In genomic region chr5:111559680-111560079, GRCh38 we compare ENCODE assay signal across 27 cellular contexts.
DNase-seq lines count a peak whose midpoint lies in the region; TF ChIP-seq lines count a peak whose summit lies in the region.
"Had no signal": no experiment of that assay in that cellular context is flagged by ENCODE, and none has a peak within 500 bp of the region (broad histone marks: within the 10 kb centered on the region; RNA-seq: fewer than 3 reads in every experiment).

No MANE protein-coding gene starts in this region.

- 0 out of 2 replicates have a peak, but pooled peaks cover 2% of the 10 kb centered on the region for H3K4me1 ChIP-seq in HEK293 (ENCODE audit: control insufficient read depth, insufficient read depth, low read length)
- H3K4me1 ChIP-seq: A549, Caco-2 had no signal

- POLR2A ChIA-PET in HEK293 (lab: Yijun Ruan, JAX): no interaction called here

- no peak for TF ChIP-seq POLR2A in erythroblast (IDR thresholded peaks at IDR 0.05; ENCODE audit: low read length)

- DNase-seq in erythroblast (lab: John Stamatoyannopoulos, UW): no peak
- DNase-seq: 8988T; ACHN; AML-193; BE2C; C1 segment of cervical spinal cord; Caco-2; Calu3; CD4-positive, alpha-beta memory T cell; CD4-positive, alpha-beta T cell; CD4-positive, CD25-positive, alpha-beta regulatory T cell; CD8-positive, alpha-beta memory T cell; CD8-positive, alpha-beta T cell; COR-L47; DMS 273 treated with DMSO at 0.1 percent for 48 hours; DMS153; DMS53; DMS79; DMS79 treated with DMSO at 0.1 percent for 48 hours; DND-41; EL had no signal

- TF ChIP-seq CTCF in HEK293 (tag by site-specific recombination; IDR thresholded peaks at IDR 0.05): no peak

- H3K36me3 ChIP-seq in HEK293 (ENCODE audit: control insufficient read depth in 2 of 2, insufficient read depth in 1 of 2, low read length in 2 of 2): no peaks in the 10 kb centered on the region
- H3K36me3 ChIP-seq: BE2C; BLaER1; BLaER1 treated with 17β-estradiol and CSF1 and Interleukin-3, amounts not matched to agents 10 nM and 100 nM had no signal

- no peak overlapping the region for H3K27ac ChIP-seq in HEK293 (ENCODE audit: extremely low read depth, low read depth, low read length)
- H3K27ac ChIP-seq: 22Rv1; A549; BLaER1; BLaER1 treated with 17β-estradiol and CSF1 and Interleukin-3, amounts not matched to agents 10 nM and 100 nM; C4-2B had no signal

- CTCF ChIA-PET in HEK293 (lab: Yijun Ruan, JAX): interaction anchor here (0.6 to 1.4 kb wide), 6 partner anchors 9 to 470 kb away, joined by 3 to 7 read pairs (median 4); no protein-coding TSS in a partner anchor

- H3K9me3 ChIP-seq in HEK293 (ENCODE audit: control insufficient read depth, insufficient read depth, low read depth, low read length): peaks cover 4% of the 10 kb centered on the region
- H3K9me3 ChIP-seq: BE2C, Caco-2 had no signal

- no peak overlapping the region for H3K4me3 ChIP-seq in HEK293 (ENCODE audit: low read depth, low read length)
- H3K4me3 ChIP-seq: A549; BLaER1; BLaER1 treated with 17β-estradiol and CSF1 and Interleukin-3, amounts not matched to agents 10 nM and 100 nM had no signal

TF ChIP-seq in HEK293, 187 proteins besides CTCF, POLR2A, EP300 and RAD21:
- TF ChIP-seq ZNF449 (tag by site-specific recombination; IDR thresholded peaks at IDR 0.05) (no peak), ZNF658 (tag by site-specific recombination; IDR thresholded peaks at IDR 0.05) (no peak), ZNF585B (tag by site-specific recombination; IDR thresholded peaks at IDR 0.05) (no peak), ZNF548 (tag by site-specific recombination; IDR thresholded peaks at IDR 0.05) (no peak), ZNF302 (tag by site-specific recombination; IDR thresholded peaks at IDR 0.05; ENCODE audit: low read depth) (no peak), ZBTB26 (tag by site-specific recombination; optimal IDR thresholded peaks at IDR 0.05) (no peak), ZNF239 (tag by site-specific recombination; IDR thresholded peaks at IDR 0.05) (no peak), ZNF776 (tag by site-specific recombination; IDR thresholded peaks at IDR 0.05; ENCODE audit: borderline replicate concordance) (no peak), SETDB1 (IDR thresholded peaks at IDR 0.05; ENCODE audit: insufficient read length, low read length) (peak; percentile 93)
TF ChIP-seq in HEK293: peak in this region for 1.
